In the genomic region with DNA sequence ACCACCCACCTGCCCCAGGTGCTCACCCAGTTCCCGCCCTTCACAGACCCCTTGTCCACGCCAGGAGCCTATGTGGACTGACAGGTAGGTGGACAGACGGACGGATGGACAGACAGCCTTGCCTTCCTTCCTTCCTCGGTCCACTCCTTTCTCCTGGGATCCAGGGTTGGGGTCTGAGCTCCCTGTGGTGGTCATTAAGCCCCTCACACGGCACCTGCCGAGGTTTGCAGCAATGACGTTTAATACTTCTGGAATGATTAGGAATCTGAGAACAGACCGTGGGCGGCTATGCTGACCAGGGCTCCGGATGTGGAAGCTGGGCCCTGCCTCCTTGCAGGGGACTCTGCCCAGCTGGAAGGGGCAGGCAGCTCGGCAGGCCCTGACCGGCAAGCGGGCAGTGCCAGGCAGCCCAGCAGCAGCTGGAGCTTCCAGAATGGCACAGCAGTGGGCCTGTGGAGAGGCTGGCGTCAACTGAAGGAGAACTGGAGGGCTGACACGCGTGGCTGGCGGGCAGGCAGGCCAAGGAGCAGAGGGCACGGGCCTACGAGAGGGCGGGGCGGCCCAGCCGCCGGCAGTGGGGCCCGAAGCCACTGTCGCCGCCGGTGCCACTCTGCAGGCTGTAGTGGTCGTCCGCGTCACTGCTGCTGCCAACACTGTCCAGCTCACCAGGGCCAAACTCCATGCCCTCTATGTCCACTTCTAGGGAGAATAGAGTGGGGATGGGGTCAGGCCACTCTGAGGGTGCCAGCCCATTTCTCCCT, we compare ENCODE assay signal across 16 cellular contexts. TPM values are rescaled to one million over a fixed set of nuclear protein-coding genes. Genes with fewer than 3 reads are reported as not detected.
DNase-seq lines count a peak whose midpoint lies in the region; ATAC-seq, FAIRE-seq and TF ChIP-seq lines count a peak whose summit lies in the region.
"Had no signal": no experiment of that assay in that cellular context is flagged by ENCODE, and none has a peak within 500 bp of the region (broad histone marks: within the 10 kb centered on the region; RNA-seq: fewer than 3 reads in every experiment).

No MANE protein-coding gene starts in this region.

- H3K4me3 Mint-ChIP-seq in chondrocyte (ENCODE audit: unreplicated experiment): no peak overlapping the region
- H3K4me3 Mint-ChIP-seq: stimulated activated naive CD8-positive, alpha-beta T cell treated with anti-CD3 and anti-CD28 coated beads, Interleukin-15, Interleukin-2, amounts not matched to agents 100 ng/mL and 50 ng/mL, for 24 hours; T-helper 1 cell treated with Interleukin-12 subunit alpha and Interleukin-12 subunit beta and Interleukin-4 antibody, amounts not matched to agents 30 μg/mL and 1 μg/mL, for 36 hours had no signal

- H3K27ac Mint-ChIP-seq in chondrocyte (ENCODE audit: unreplicated experiment): no peak overlapping the region
- H3K27ac Mint-ChIP-seq: stimulated activated naive CD8-positive, alpha-beta T cell treated with anti-CD3 and anti-CD28 coated beads, Interleukin-15, Interleukin-2, amounts not matched to agents 100 ng/mL and 50 ng/mL, for 24 hours; T-helper 1 cell treated with Interleukin-12 subunit alpha and Interleukin-12 subunit beta and Interleukin-4 antibody, amounts not matched to agents 30 μg/mL and 1 μg/mL, for 36 hours had no signal

- peaks cover 5% of the 10 kb centered on the region for H3K4me1 Mint-ChIP-seq in chondrocyte (ENCODE audit: low read depth)

- no peaks in the 10 kb centered on the region for H3K27me3 Mint-ChIP-seq in chondrocyte (ENCODE audit: low read depth)
- H3K27me3 Mint-ChIP-seq: stimulated activated naive CD8-positive, alpha-beta T cell treated with anti-CD3 and anti-CD28 coated beads, Interleukin-15, Interleukin-2, amounts not matched to agents 100 ng/mL and 50 ng/mL, for 24 hours had no signal

- peak; percentile 60 for DNase-seq in activated effector memory CD4-positive, alpha-beta T cell treated with anti-CD3 and anti-CD28 coated beads, Interleukin-2, amount 50 U/mL, for 16 hours
- DNase-seq in activated effector memory CD4-positive, alpha-beta T cell treated with Interleukin-2 at 50 U/mL for 16 hours: no peak
- DNase-seq in GM10266 (ENCODE audit: extremely low spot score): peak; percentile 15
- peak; percentile 91 for DNase-seq in chondrocyte (ENCODE audit: low spot score)
- DNase-seq in posterior vena cava (ENCODE audit: low spot score): peak; percentile 56
- DNase-seq in left lobe of liver (ENCODE audit: low spot score): no peak
- DNase-seq in inferior parietal cortex (ENCODE audit: extremely low spot score): no peak
- DNase-seq in urothelium cell line (ENCODE audit: low spot score): no peak
- DNase-seq: activated CD4-positive, CD25-positive, alpha-beta regulatory T cell; COR-L47; cortex of kidney; NCI-H1105 treated with DMSO at 0.1 percent for 48 hours had no signal

- H3K9me3 Mint-ChIP-seq in chondrocyte (ENCODE audit: low read depth): no peaks in the 10 kb centered on the region
- H3K9me3 Mint-ChIP-seq: stimulated activated naive CD8-positive, alpha-beta T cell treated with anti-CD3 and anti-CD28 coated beads, Interleukin-15, Interleukin-2, amounts not matched to agents 100 ng/mL and 50 ng/mL, for 24 hours; T-helper 1 cell treated with Interleukin-12 subunit alpha and Interleukin-12 subunit beta and Interleukin-4 antibody, amounts not matched to agents 30 μg/mL and 1 μg/mL, for 36 hours had no signal

- TF ChIP-seq CTCF in GM10266 (IDR thresholded peaks at IDR 0.05; ENCODE audit: control insufficient read depth, insufficient read depth, low read depth, missing control alignments): no peak
- no peak for TF ChIP-seq CTCF in chondrocyte (IDR thresholded peaks at IDR 0.05)

- ATAC-seq in left lobe of liver: no peak

- no peak for FAIRE-seq in urothelium cell line (lab: Jason Lieb, UNC)
- FAIRE-seq: G401.6, keratinocyte had no signal

- peaks cover 20% of the 10 kb centered on the region for H3K36me3 Mint-ChIP-seq in chondrocyte (ENCODE audit: low read depth)

- intact Hi-C loops in posterior vena cava (cut with DNase I): no loop called here

RNA-seq across cellular contexts. Expression of a gene that starts 8.3 kb away (rescaled TPM):
- total RNA-seq in chondrocyte (8.6 to 12.5 TPM (median 10.0 TPM) in 3 replicates), posterior vena cava (10 to 100 TPM in 1 of 2 donors, 1 to 10 TPM in 1; 9.6 to 11.8 TPM), left lobe of liver (5.0 TPM)

RNA-seq across cellular contexts. Expression of a gene that starts 8.3 kb away (rescaled TPM):
- total RNA-seq in chondrocyte: 3.8 to 9.1 TPM (median 5.5 TPM) in 3 replicates
- 1 to 10 TPM; 2.0 to 3.5 TPM for total RNA-seq in posterior vena cava
- 2.2 TPM for total RNA-seq in left lobe of liver

RNA-seq across cellular contexts. Expression of a gene that starts 11.7 kb away (rescaled TPM):
- 80.3 to 114 TPM (median 82.7 TPM) in 3 replicates for total RNA-seq in chondrocyte
- total RNA-seq in posterior vena cava: 10 to 100 TPM; 43.6 to 43.7 TPM
- total RNA-seq in left lobe of liver: 23.6 TPM

Comparison
In these comparisons a context has a peak if more than half of its experiments do, and no peak if none do; other contexts are left out.
1. DNase-seq: peak in activated effector memory CD4-positive, alpha-beta T cell treated with anti-CD3 and anti-CD28 coated beads, Interleukin-2, amount 50 U/mL, for 16 hours (single experiment), GM10266 (single experiment), chondrocyte (single experiment) and posterior vena cava (single experiment); none in activated effector memory CD4-positive, alpha-beta T cell treated with Interleukin-2 at 50 U/mL for 16 hours (single experiment), left lobe of liver (single experiment), inferior parietal cortex (single experiment) and urothelium cell line (single experiment).